Comparison of ENCODE assay signal across 17 cellular contexts in the genomic region with DNA sequence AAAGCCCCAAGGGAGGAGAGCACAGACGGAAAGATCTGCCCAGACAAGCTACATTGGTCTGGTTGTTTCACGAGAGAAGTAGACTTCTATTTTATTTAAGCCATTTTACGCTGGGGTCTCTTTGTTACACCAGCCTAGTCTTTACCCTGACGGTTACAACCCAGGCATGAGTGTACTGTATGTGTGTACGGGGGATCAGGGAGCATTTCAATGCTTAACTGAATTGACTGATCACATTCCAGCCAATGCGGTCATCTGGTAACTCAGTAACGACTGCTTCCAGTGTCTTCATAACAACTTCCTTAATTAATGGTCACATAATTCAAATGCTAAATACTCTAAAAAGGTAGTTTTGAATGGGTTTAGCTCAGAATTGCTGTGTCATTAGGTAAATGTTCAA.
A peak's percentile ranks its signal among the peaks of the same experiment; 100 is the strongest.
DNase-seq lines count a peak whose midpoint lies in the region; ATAC-seq and TF ChIP-seq lines count a peak whose summit lies in the region.
"Had no signal": no experiment of that assay in that cellular context is flagged by ENCODE, and none has a peak within 500 bp of the region (broad histone marks: within the 10 kb centered on the region; RNA-seq: fewer than 3 reads in every experiment).

No MANE protein-coding gene starts in this region.

- CTCF ChIA-PET in CD8-positive, alpha-beta T cell (lab: Charles Lee) = no interaction called here

- ATAC-seq in CD4-positive, CD25-positive, alpha-beta regulatory T cell (ENCODE audit: low read depth in 2 of 2) = no peak
- ATAC-seq in CD8-positive, alpha-beta T cell = no peak
- no peak for ATAC-seq in left lung

- peaks cover 57% of the 10 kb centered on the region for H3K36me3 Mint-ChIP-seq in CD4-positive, CD25-positive, alpha-beta regulatory T cell
- H3K36me3 Mint-ChIP-seq in CD8-positive, alpha-beta T cell = peaks cover 77% of the 10 kb centered on the region
- H3K36me3 Mint-ChIP-seq in activated naive CD8-positive, alpha-beta T cell = peaks cover 49% of the 10 kb centered on the region

- TF ChIP-seq CTCF in CD8-positive, alpha-beta T cell (IDR thresholded peaks at IDR 0.05) = no peak
- no peak for TF ChIP-seq CTCF in left lung (IDR thresholded peaks at IDR 0.05)

- no peak for DNase-seq in CD4-positive, CD25-positive, alpha-beta regulatory T cell
- DNase-seq in CD8-positive, alpha-beta T cell = no peak
- DNase-seq in kidney glomerular epithelial cell (lab: John Stamatoyannopoulos, UW) = peak; percentile 38
- no peak for DNase-seq in hepatic stellate cell (ENCODE audit: low spot score)
- DNase-seq in left lung = no peak
- no peak for DNase-seq in T-helper 9 cell
- no peak for DNase-seq in DMS79 treated with DMSO at 0.1 percent for 48 hours (lab: John Stamatoyannopoulos, UW)
- DNase-seq: ACHN, AML-193, DMS79, HCEC 1CT, NCI-H1105, NCI-H1694 treated with DMSO at 0.1 percent for 48 hours, NCI-H526 treated with DMSO at 0.1 percent for 48 hours, SHP77 had no signal

- POLR2A ChIA-PET in CD8-positive, alpha-beta T cell (lab: Charles Lee) = no interaction called here

- peaks cover 24% of the 10 kb centered on the region for H3K4me1 ChIP-seq in CD4-positive, CD25-positive, alpha-beta regulatory T cell (ENCODE audit: control insufficient read depth, insufficient read depth, low read length, poor library complexity, severe bottlenecking)
- H3K4me1 ChIP-seq in CD8-positive, alpha-beta T cell (ENCODE audit: insufficient read depth, low read length) = peaks cover 64% of the 10 kb centered on the region
- no peaks in the 10 kb centered on the region for H3K4me1 ChIP-seq in left lung

- no peaks in the 10 kb centered on the region for H3K27me3 ChIP-seq in CD4-positive, CD25-positive, alpha-beta regulatory T cell (ENCODE audit: control insufficient read depth, insufficient read depth, low read length)
- H3K27me3 ChIP-seq in CD8-positive, alpha-beta T cell (ENCODE audit: insufficient read depth, low read length) = no peaks in the 10 kb centered on the region
- H3K27me3 ChIP-seq in left lung = no peaks in the 10 kb centered on the region

- H3K4me3 ChIP-seq in CD4-positive, CD25-positive, alpha-beta regulatory T cell (ENCODE audit: low read depth, low read length) = no peak overlapping the region
- H3K4me3 ChIP-seq in CD8-positive, alpha-beta T cell (ENCODE audit: low read depth, low read length) = no peak overlapping the region
- no peak overlapping the region for H3K4me3 ChIP-seq in left lung

- H3K4me3 Mint-ChIP-seq in CD4-positive, CD25-positive, alpha-beta regulatory T cell = no peak overlapping the region
- no peak overlapping the region for H3K4me3 Mint-ChIP-seq in CD8-positive, alpha-beta T cell
- peak overlapping the region; percentile 11 for H3K4me3 Mint-ChIP-seq in activated naive CD8-positive, alpha-beta T cell
- H3K4me3 Mint-ChIP-seq: CD14-positive monocyte had no signal

- intact Hi-C loops in CD8-positive, alpha-beta T cell (cut with DNase I, micrococcal nuclease) = no loop called here
- intact Hi-C loops in left lung (cut with DNase I) = no loop called here

- H3K27ac Mint-ChIP-seq in CD4-positive, CD25-positive, alpha-beta regulatory T cell = peak overlapping the region in 2 of 3 donors; percentile 30 to 48
- peak overlapping the region; percentile 2 for H3K27ac Mint-ChIP-seq in CD8-positive, alpha-beta T cell
- H3K27ac Mint-ChIP-seq in activated naive CD8-positive, alpha-beta T cell = peak overlapping the region; percentile 100

- H3K9me3 ChIP-seq in CD4-positive, CD25-positive, alpha-beta regulatory T cell (ENCODE audit: control insufficient read depth in 2 of 2, low read length in 2 of 2) = no peaks in the 10 kb centered on the region
- no peaks in the 10 kb centered on the region for H3K9me3 ChIP-seq in CD8-positive, alpha-beta T cell (ENCODE audit: low read length)
- no peaks in the 10 kb centered on the region for H3K9me3 ChIP-seq in left lung

- H3K27ac ChIP-seq in CD4-positive, CD25-positive, alpha-beta regulatory T cell (ENCODE audit: insufficient read depth, low read length, poor library complexity, severe bottlenecking) = no peak overlapping the region
- no peak overlapping the region for H3K27ac ChIP-seq in CD8-positive, alpha-beta T cell (ENCODE audit: low read depth, low read length)
- no peak overlapping the region for H3K27ac ChIP-seq in left lung

- peaks cover 41% of the 10 kb centered on the region for H3K36me3 ChIP-seq in CD4-positive, CD25-positive, alpha-beta regulatory T cell (ENCODE audit: control insufficient read depth, insufficient read depth, low read length)
- peaks cover 9% of the 10 kb centered on the region for H3K36me3 ChIP-seq in CD8-positive, alpha-beta T cell (ENCODE audit: insufficient read depth, low read length)
- no peaks in the 10 kb centered on the region for H3K36me3 ChIP-seq in left lung

- no peaks in the 10 kb centered on the region for H3K27me3 Mint-ChIP-seq in CD4-positive, CD25-positive, alpha-beta regulatory T cell
- no peaks in the 10 kb centered on the region for H3K27me3 Mint-ChIP-seq in CD8-positive, alpha-beta T cell (ENCODE audit: low read depth)
- H3K27me3 Mint-ChIP-seq in activated naive CD8-positive, alpha-beta T cell = no peaks in the 10 kb centered on the region

- no peaks in the 10 kb centered on the region for H3K9me3 Mint-ChIP-seq in CD4-positive, CD25-positive, alpha-beta regulatory T cell
- no peaks in the 10 kb centered on the region for H3K9me3 Mint-ChIP-seq in CD8-positive, alpha-beta T cell
- no peaks in the 10 kb centered on the region for H3K9me3 Mint-ChIP-seq in activated naive CD8-positive, alpha-beta T cell (ENCODE audit: low read depth)
- H3K9me3 Mint-ChIP-seq: CD14-positive monocyte had no signal

- peaks cover 37 to 92% (median 57%) of the 10 kb centered on the region in 4 donors for H3K4me1 Mint-ChIP-seq in CD4-positive, CD25-positive, alpha-beta regulatory T cell
- H3K4me1 Mint-ChIP-seq in CD8-positive, alpha-beta T cell (ENCODE audit: low read depth) = peaks cover 76% of the 10 kb centered on the region
- peaks cover 84% of the 10 kb centered on the region for H3K4me1 Mint-ChIP-seq in activated naive CD8-positive, alpha-beta T cell (ENCODE audit: low read depth)
- H3K4me1 Mint-ChIP-seq: CD14-positive monocyte had no signal

Comparison
In these comparisons a context has a peak if more than half of its experiments do, and no peak if none do; other contexts are left out.
1. H3K27ac Mint-ChIP-seq: peak in every context shown above with its lines; median percentile 100 in activated naive CD8-positive, alpha-beta T cell; 39 in CD4-positive, CD25-positive, alpha-beta regulatory T cell; 2 in CD8-positive, alpha-beta T cell.